Comparison of ENCODE assay signal across 19 cellular contexts in the genomic region with DNA sequence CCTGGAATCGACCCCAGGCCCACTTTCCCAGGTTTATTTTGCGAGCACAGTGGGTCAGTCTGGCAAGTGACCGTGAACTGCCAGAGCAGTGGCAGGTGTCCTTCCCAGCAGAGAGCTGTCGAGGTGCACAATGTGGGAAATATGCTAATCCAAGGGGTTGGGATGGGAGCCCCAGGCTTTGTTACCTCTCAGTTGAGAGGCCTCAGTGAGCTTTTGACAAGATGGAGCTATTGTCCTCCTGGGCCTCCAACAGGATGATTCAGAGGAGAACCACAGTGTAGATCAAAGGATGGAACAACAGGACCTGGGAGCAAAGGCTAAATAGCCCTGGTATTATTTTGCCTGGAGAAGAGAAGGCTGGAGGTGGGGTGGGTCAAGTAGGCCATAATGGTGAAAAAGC.
"Had no signal": no experiment of that assay in that cellular context is flagged by ENCODE, and none has a peak within 500 bp of the region (broad histone marks: within the 10 kb centered on the region; RNA-seq: fewer than 3 reads in every experiment).

No MANE protein-coding gene starts in this region.

- H3K27ac Mint-ChIP-seq: activated CD4-positive, alpha-beta T cell treated with anti-CD3 and anti-CD28 coated beads for 36 hours; activated naive CD8-positive, alpha-beta T cell; effector memory CD8-positive, alpha-beta T cell; stimulated activated memory B cell treated with anti-CD40 and anti-IgM and Interleukin-4, amounts not matched to agents 10 μg/mL and 1 μg/mL and 100 μg/mL, for 72 hours; T-cell; WTC11 had no signal

- H3K4me1 ChIP-seq: pancreas had no signal

- H3K36me3 ChIP-seq: neutrophil, pancreas, thoracic aorta, upper lobe of left lung had no signal

- H3K9me3 ChIP-seq: neutrophil, pancreas, thoracic aorta, upper lobe of left lung had no signal

- H3K27ac ChIP-seq: neutrophil, pancreas, thoracic aorta had no signal

- FAIRE-seq: islet of Langerhans, pancreas had no signal

- H3K9me3 Mint-ChIP-seq: stimulated activated memory B cell treated with anti-CD40 and anti-IgM and Interleukin-4, amounts not matched to agents 10 μg/mL and 1 μg/mL and 100 μg/mL, for 72 hours; WTC11 had no signal

- H3K4me2 ChIP-seq: smooth muscle cell had no signal

- H3K4me1 Mint-ChIP-seq: activated CD4-positive, alpha-beta T cell treated with anti-CD3 and anti-CD28 coated beads for 36 hours; stimulated activated memory B cell treated with anti-CD40 and anti-IgM and Interleukin-4, amounts not matched to agents 10 μg/mL and 1 μg/mL and 100 μg/mL, for 72 hours; T-cell had no signal

- H3K4me3 ChIP-seq: pancreas, smooth muscle cell, thoracic aorta had no signal

- H3K27me3 ChIP-seq: neutrophil, pancreas, upper lobe of left lung had no signal

- H3K4me3 Mint-ChIP-seq: activated CD4-positive, alpha-beta T cell treated with anti-CD3 and anti-CD28 coated beads for 36 hours; activated naive CD8-positive, alpha-beta T cell; effector memory CD8-positive, alpha-beta T cell; stimulated activated memory B cell treated with anti-CD40 and anti-IgM and Interleukin-4, amounts not matched to agents 10 μg/mL and 1 μg/mL and 100 μg/mL, for 72 hours; T-cell; WTC11 had no signal

- H3K36me3 Mint-ChIP-seq: activated naive CD8-positive, alpha-beta T cell; stimulated activated memory B cell treated with anti-CD40 and anti-IgM and Interleukin-4, amounts not matched to agents 10 μg/mL and 1 μg/mL and 100 μg/mL, for 72 hours; T-cell; WTC11 had no signal

- ATAC-seq: activated CD4-positive, alpha-beta T cell treated with anti-CD3 and anti-CD28 coated beads for 36 hours; effector memory CD8-positive, alpha-beta T cell; left colon; pancreas; stimulated activated memory B cell treated with anti-CD40 and anti-IgM and Interleukin-4, amounts not matched to agents 10 μg/mL and 1 μg/mL and 100 μg/mL, for 72 hours; T-cell; WTC11 had no signal

- H3K27me3 Mint-ChIP-seq: effector memory CD8-positive, alpha-beta T cell; stimulated activated memory B cell treated with anti-CD40 and anti-IgM and Interleukin-4, amounts not matched to agents 10 μg/mL and 1 μg/mL and 100 μg/mL, for 72 hours had no signal

- DNase-seq: activated CD4-positive, alpha-beta T cell treated with anti-CD3 and anti-CD28 coated beads for 36 hours; activated CD4-positive, alpha-beta T cell treated with anti-CD3 and anti-CD28 coated beads, Interleukin-2, amount 50 U/mL, for 48 hours; activated gamma-delta T cell treated with Interleukin-2 at 50 U/mL for 16 hours; dermis blood vessel endothelial cell; effector memory CD8-positive, alpha-beta T cell; glutamatergic neuron; hippocampal formation; left colon; pancreas; stimulated activated CD4-positive, alpha-beta T cell treated with anti-CD3 and anti-CD28 coated beads, Interleukin-4, amount 100 ng/mL, for 4 hours; T-cell; upper lobe of left lung had no signal
